Comparison of ENCODE assay signal across 2 cellular contexts in the genomic region with DNA sequence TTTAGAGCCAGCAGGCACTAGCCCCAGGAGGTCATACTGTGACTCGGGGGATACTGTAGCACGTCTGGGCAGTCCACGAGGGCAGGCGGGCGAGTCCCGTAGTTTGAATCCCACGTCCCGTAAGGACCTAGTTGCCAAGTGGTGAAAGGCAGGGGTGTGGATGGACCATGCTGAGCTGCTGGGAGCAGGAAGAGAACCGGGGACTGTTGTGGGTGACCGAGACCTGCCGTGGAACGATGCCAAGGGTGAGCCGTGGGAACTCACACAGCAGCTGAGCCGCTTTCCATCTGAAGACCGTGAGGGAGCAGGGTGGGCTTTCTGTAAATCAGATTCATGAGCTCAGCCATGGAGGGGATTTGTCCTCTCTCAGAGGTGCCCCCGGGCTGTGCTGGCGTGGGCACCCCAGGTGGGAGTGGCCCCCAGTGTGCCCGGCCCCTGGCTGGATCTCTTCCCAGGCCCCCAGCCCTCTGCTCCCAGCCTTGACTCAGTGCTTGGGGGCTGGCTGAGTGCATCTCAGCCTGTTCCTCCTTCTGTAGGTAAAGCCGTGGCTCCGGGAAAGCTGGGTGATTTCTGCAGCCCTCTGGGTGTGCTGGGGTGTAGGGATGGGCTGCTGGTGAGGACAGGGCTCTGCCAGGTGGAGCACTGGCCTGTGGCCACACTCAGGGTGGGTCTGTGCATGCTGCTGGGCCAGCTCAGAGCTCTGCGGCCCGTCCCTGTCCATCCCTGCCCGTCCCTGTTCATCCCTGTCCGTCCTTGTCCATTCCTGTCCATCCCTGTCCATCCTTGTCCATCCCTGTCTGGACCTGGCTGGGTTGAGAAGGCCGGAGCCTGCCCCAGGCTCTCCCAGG.
A peak's percentile ranks its signal among the peaks of the same experiment; 100 is the strongest.
TF ChIP-seq lines count a peak whose summit lies in the region.

No MANE protein-coding gene starts in this region.

TF ChIP-seq in HCT116, 20 proteins besides CTCF, POLR2A, EP300 and RAD21:
- TF ChIP-seq ZNF274 (IDR thresholded peaks at IDR 0.05; ENCODE audit: low read depth, low read length) (no peak), EZH2 (IDR thresholded peaks at IDR 0.05) (no peak), POLR2AphosphoS5 (IDR thresholded peaks at IDR 0.05; ENCODE audit: low read depth, low read length) (no peak), EGR1 (IDR thresholded peaks at IDR 0.05; ENCODE audit: low read depth) (no peak), YY1 (IDR thresholded peaks at IDR 0.05; ENCODE audit: extremely low read depth, insufficient replicate concordance, low read depth, low read length) (no peak), EZH2phosphoT487 (IDR thresholded peaks at IDR 0.05; ENCODE audit: borderline replicate concordance) (no peak), SIN3A (IDR thresholded peaks at IDR 0.05; ENCODE audit: low read depth) (no peak), CBX3 (IDR thresholded peaks at IDR 0.05; ENCODE audit: low read depth) (no peak), TCF7L2 (IDR thresholded peaks at IDR 0.05; ENCODE audit: borderline replicate concordance, extremely low read depth, insufficient read depth, insufficient read length) (no peak)
- TF ChIP-seq, protein P1, sequence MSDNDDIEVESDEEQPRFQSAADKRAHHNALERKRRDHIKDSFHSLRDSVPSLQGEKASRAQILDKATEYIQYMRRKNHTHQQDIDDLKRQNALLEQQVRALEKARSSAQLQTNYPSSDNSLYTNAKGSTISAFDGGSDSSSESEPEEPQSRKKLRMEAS (IDR thresholded peaks at IDR 0.05), result no peak
- TF ChIP-seq, protein P2, sequence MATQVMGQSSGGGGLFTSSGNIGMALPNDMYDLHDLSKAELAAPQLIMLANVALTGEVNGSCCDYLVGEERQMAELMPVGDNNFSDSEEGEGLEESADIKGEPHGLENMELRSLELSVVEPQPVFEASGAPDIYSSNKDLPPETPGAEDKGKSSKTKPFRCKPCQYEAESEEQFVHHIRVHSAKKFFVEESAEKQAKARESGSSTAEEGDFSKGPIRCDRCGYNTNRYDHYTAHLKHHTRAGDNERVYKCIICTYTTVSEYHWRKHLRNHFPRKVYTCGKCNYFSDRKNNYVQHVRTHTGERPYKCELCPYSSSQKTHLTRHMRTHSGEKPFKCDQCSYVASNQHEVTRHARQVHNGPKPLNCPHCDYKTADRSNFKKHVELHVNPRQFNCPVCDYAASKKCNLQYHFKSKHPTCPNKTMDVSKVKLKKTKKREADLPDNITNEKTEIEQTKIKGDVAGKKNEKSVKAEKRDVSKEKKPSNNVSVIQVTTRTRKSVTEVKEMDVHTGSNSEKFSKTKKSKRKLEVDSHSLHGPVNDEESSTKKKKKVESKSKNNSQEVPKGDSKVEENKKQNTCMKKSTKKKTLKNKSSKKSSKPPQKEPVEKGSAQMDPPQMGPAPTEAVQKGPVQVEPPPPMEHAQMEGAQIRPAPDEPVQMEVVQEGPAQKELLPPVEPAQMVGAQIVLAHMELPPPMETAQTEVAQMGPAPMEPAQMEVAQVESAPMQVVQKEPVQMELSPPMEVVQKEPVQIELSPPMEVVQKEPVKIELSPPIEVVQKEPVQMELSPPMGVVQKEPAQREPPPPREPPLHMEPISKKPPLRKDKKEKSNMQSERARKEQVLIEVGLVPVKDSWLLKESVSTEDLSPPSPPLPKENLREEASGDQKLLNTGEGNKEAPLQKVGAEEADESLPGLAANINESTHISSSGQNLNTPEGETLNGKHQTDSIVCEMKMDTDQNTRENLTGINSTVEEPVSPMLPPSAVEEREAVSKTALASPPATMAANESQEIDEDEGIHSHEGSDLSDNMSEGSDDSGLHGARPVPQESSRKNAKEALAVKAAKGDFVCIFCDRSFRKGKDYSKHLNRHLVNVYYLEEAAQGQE (IDR thresholded peaks at IDR 0.05; ENCODE audit: low read depth), result no peak
- TF ChIP-seq, protein P3, sequence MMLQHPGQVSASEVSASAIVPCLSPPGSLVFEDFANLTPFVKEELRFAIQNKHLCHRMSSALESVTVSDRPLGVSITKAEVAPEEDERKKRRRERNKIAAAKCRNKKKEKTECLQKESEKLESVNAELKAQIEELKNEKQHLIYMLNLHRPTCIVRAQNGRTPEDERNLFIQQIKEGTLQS (IDR thresholded peaks at IDR 0.05), result no peak

TF ChIP-seq in HepG2, 621 proteins besides CTCF, POLR2A, EP300 and RAD21 (continues in another document):
- peak; percentile 98 for TF ChIP-seq ZNF567 (CRISPR knock-in tag; IDR thresholded peaks at IDR 0.05; ENCODE audit: borderline replicate concordance)
- TF ChIP-seq ZFYVE20 (CRISPR knock-in tag; IDR thresholded peaks at IDR 0.05; ENCODE audit: borderline replicate concordance, low read depth), result peak; percentile 88; the same call in 1 of the 2 replicates
- no peak for TF ChIP-seq ZNF530 (CRISPR knock-in tag; IDR thresholded peaks at IDR 0.05; ENCODE audit: low read depth)
- TF ChIP-seq, protein P4, sequence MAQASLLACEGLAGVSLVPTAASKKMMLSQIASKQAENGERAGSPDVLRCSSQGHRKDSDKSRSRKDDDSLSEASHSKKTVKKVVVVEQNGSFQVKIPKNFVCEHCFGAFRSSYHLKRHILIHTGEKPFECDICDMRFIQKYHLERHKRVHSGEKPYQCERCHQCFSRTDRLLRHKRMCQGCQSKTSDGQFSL (CRISPR knock-in tag; IDR thresholded peaks at IDR 0.05), result 0 out of 2 replicates have a peak, but pooled peaks have one; percentile 7
- no peak for TF ChIP-seq MEF2D (CRISPR knock-in tag; IDR thresholded peaks at IDR 0.05)
- no peak for TF ChIP-seq BCL6 (CRISPR knock-in tag; IDR thresholded peaks at IDR 0.05)
- TF ChIP-seq, protein P5, sequence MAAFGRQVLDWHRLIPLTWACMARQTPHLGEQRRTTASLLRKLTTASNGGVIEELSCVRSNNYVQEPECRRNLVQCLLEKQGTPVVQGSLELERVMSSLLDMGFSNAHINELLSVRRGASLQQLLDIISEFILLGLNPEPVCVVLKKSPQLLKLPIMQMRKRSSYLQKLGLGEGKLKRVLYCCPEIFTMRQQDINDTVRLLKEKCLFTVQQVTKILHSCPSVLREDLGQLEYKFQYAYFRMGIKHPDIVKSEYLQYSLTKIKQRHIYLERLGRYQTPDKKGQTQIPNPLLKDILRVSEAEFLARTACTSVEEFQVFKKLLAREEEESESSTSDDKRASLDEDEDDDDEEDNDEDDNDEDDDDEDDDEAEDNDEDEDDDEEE (CRISPR knock-in tag; IDR thresholded peaks at IDR 0.05), result peak; percentile 37; the same call in 1 of the 2 replicates
- peak; percentile 58 for TF ChIP-seq AGO2 (optimal IDR thresholded peaks at IDR 0.05; ENCODE audit: low read depth, low read length)
- no peak for TF ChIP-seq ZFP1 (CRISPR knock-in tag; IDR thresholded peaks at IDR 0.05)
- TF ChIP-seq RFXAP (CRISPR knock-in tag; IDR thresholded peaks at IDR 0.05; ENCODE audit: borderline replicate concordance), result no peak
- no peak for TF ChIP-seq ZNF7 (CRISPR knock-in tag; IDR thresholded peaks at IDR 0.05)
- TF ChIP-seq ZNF543 (CRISPR knock-in tag; IDR thresholded peaks at IDR 0.05), result no peak
- TF ChIP-seq HDAC2 (CRISPR knock-in tag; IDR thresholded peaks at IDR 0.05), result no peak
- TF ChIP-seq, protein P6, sequence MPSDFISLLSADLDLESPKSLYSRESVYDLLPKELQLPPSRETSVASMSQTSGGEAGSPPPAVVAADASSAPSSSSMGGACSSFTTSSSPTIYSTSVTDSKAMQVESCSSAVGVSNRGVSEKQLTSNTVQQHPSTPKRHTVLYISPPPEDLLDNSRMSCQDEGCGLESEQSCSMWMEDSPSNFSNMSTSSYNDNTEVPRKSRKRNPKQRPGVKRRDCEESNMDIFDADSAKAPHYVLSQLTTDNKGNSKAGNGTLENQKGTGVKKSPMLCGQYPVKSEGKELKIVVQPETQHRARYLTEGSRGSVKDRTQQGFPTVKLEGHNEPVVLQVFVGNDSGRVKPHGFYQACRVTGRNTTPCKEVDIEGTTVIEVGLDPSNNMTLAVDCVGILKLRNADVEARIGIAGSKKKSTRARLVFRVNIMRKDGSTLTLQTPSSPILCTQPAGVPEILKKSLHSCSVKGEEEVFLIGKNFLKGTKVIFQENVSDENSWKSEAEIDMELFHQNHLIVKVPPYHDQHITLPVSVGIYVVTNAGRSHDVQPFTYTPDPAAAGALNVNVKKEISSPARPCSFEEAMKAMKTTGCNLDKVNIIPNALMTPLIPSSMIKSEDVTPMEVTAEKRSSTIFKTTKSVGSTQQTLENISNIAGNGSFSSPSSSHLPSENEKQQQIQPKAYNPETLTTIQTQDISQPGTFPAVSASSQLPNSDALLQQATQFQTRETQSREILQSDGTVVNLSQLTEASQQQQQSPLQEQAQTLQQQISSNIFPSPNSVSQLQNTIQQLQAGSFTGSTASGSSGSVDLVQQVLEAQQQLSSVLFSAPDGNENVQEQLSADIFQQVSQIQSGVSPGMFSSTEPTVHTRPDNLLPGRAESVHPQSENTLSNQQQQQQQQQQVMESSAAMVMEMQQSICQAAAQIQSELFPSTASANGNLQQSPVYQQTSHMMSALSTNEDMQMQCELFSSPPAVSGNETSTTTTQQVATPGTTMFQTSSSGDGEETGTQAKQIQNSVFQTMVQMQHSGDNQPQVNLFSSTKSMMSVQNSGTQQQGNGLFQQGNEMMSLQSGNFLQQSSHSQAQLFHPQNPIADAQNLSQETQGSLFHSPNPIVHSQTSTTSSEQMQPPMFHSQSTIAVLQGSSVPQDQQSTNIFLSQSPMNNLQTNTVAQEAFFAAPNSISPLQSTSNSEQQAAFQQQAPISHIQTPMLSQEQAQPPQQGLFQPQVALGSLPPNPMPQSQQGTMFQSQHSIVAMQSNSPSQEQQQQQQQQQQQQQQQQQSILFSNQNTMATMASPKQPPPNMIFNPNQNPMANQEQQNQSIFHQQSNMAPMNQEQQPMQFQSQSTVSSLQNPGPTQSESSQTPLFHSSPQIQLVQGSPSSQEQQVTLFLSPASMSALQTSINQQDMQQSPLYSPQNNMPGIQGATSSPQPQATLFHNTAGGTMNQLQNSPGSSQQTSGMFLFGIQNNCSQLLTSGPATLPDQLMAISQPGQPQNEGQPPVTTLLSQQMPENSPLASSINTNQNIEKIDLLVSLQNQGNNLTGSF (CRISPR knock-in tag; IDR thresholded peaks at IDR 0.05), result no peak
- no peak for TF ChIP-seq ZSCAN12 (CRISPR knock-in tag; IDR thresholded peaks at IDR 0.05)
- peak; percentile 86; the same call in 1 of the 2 replicates for TF ChIP-seq ZNF550 (CRISPR knock-in tag; IDR thresholded peaks at IDR 0.05; ENCODE audit: borderline replicate concordance)
- no peak for TF ChIP-seq FOXP1 (IDR thresholded peaks at IDR 0.05)
- TF ChIP-seq FOXP1 (CRISPR knock-in tag; IDR thresholded peaks at IDR 0.05), result no peak
- TF ChIP-seq ZNF253 (CRISPR knock-in tag; IDR thresholded peaks at IDR 0.05; ENCODE audit: borderline replicate concordance), result no peak
- no peak for TF ChIP-seq SRF (IDR thresholded peaks at IDR 0.05; ENCODE audit: low read depth, low read length)
- no peak for TF ChIP-seq PHB2 (IDR thresholded peaks at IDR 0.05; ENCODE audit: partially characterized antibody)
- TF ChIP-seq MEIS2 (CRISPR knock-in tag; IDR thresholded peaks at IDR 0.05), result peak; percentile 7; the same call in 1 of the 2 replicates
- TF ChIP-seq ZNF224 (CRISPR knock-in tag; IDR thresholded peaks at IDR 0.05), result 0 out of 2 replicates have a peak, but pooled peaks have one; percentile 73
- peak; percentile 25; the same call in 1 of the 2 replicates for TF ChIP-seq SSRP1 (CRISPR knock-in tag; IDR thresholded peaks at IDR 0.05)
- no peak for TF ChIP-seq KLF15 (CRISPR knock-in tag; IDR thresholded peaks at IDR 0.05; ENCODE audit: borderline replicate concordance)
- no peak for TF ChIP-seq FOXA3 (CRISPR knock-in tag; IDR thresholded peaks at IDR 0.05)
- TF ChIP-seq, protein P7, sequence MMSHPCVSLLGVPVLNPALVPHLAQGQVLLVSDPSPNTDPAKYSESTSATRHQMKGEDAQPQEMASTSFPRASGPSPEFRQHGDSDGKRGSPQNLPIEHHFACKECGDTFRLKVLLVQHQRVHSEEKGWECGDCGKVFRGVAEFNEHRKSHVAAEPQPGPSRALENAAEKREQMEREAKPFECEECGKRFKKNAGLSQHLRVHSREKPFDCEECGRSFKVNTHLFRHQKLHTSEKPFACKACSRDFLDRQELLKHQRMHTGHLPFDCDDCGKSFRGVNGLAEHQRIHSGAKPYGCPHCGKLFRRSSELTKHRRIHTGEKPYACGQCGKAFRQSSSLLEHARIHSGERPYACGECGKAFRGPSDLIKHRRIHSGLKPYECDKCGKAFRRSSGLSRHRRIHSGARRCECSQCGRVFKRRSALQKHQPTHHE (CRISPR knock-in tag; IDR thresholded peaks at IDR 0.05; ENCODE audit: borderline replicate concordance), result no peak
- no peak for TF ChIP-seq RFXANK (CRISPR knock-in tag; IDR thresholded peaks at IDR 0.05)
- 0 out of 2 replicates have a peak, but pooled peaks have one; percentile 74 for TF ChIP-seq ZNF468 (CRISPR knock-in tag; IDR thresholded peaks at IDR 0.05)
- TF ChIP-seq ZNF234 (CRISPR knock-in tag; conservative IDR thresholded peaks at IDR 0.05), result no peak
- peak; percentile 58; the same call in 1 of the 2 replicates for TF ChIP-seq ZNF263 (CRISPR knock-in tag; IDR thresholded peaks at IDR 0.05)
- TF ChIP-seq MAFF (IDR thresholded peaks at IDR 0.05; ENCODE audit: low read depth, low read length), result no peak
- TF ChIP-seq, protein P8, sequence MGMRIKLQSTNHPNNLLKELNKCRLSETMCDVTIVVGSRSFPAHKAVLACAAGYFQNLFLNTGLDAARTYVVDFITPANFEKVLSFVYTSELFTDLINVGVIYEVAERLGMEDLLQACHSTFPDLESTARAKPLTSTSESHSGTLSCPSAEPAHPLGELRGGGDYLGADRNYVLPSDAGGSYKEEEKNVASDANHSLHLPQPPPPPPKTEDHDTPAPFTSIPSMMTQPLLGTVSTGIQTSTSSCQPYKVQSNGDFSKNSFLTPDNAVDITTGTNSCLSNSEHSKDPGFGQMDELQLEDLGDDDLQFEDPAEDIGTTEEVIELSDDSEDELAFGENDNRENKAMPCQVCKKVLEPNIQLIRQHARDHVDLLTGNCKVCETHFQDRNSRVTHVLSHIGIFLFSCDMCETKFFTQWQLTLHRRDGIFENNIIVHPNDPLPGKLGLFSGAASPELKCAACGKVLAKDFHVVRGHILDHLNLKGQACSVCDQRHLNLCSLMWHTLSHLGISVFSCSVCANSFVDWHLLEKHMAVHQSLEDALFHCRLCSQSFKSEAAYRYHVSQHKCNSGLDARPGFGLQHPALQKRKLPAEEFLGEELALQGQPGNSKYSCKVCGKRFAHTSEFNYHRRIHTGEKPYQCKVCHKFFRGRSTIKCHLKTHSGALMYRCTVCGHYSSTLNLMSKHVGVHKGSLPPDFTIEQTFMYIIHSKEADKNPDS (CRISPR knock-in tag; IDR thresholded peaks at IDR 0.05), result 0 out of 2 replicates have a peak, but pooled peaks have one; percentile 79
- no peak for TF ChIP-seq YY1 (IDR thresholded peaks at IDR 0.05; ENCODE audit: insufficient read depth, insufficient replicate concordance, low read depth, low read length)
- TF ChIP-seq CREB1 (IDR thresholded peaks at IDR 0.05), result no peak
- TF ChIP-seq CREB1 (CRISPR knock-in tag; IDR thresholded peaks at IDR 0.05), result no peak
- TF ChIP-seq REXO4 (CRISPR knock-in tag; IDR thresholded peaks at IDR 0.05; ENCODE audit: borderline replicate concordance), result no peak
- no peak for TF ChIP-seq ZFY (CRISPR knock-in tag; IDR thresholded peaks at IDR 0.05)
- TF ChIP-seq NFE2L1 (CRISPR knock-in tag; IDR thresholded peaks at IDR 0.05; ENCODE audit: borderline replicate concordance), result 0 out of 2 replicates have a peak, but pooled peaks have one; percentile 66
- TF ChIP-seq, protein P9, sequence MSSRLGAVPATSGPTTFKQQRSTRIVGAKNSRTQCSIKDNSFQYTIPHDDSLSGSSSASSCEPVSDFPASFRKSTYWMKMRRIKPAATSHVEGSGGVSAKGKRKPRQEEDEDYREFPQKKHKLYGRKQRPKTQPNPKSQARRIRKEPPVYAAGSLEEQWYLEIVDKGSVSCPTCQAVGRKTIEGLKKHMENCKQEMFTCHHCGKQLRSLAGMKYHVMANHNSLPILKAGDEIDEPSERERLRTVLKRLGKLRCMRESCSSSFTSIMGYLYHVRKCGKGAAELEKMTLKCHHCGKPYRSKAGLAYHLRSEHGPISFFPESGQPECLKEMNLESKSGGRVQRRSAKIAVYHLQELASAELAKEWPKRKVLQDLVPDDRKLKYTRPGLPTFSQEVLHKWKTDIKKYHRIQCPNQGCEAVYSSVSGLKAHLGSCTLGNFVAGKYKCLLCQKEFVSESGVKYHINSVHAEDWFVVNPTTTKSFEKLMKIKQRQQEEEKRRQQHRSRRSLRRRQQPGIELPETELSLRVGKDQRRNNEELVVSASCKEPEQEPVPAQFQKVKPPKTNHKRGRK (CRISPR knock-in tag; IDR thresholded peaks at IDR 0.05), result 0 out of 2 replicates have a peak, but pooled peaks have one; percentile 70
